In genomic region chr9:12439267-12439666, GRCh38 we compare ENCODE assay signal across 1 cellular context.
TF ChIP-seq lines count a peak whose summit lies in the region.

No MANE protein-coding gene starts in this region.

TF ChIP-seq in GM23338, 12 proteins besides CTCF, POLR2A, EP300 and RAD21 (continued from another document):
- TF ChIP-seq JUNB (IDR thresholded peaks at IDR 0.05; ENCODE audit: unreplicated experiment) = no peak
